In genomic region chr2:240947176-240947575, GRCh38 we compare ENCODE assay signal across 32 cellular contexts. TPM values are rescaled to one million over a fixed set of nuclear protein-coding genes. Genes with fewer than 3 reads are reported as not detected.
A peak's percentile ranks its signal among the peaks of the same experiment; 100 is the strongest.
DNase-seq lines count a peak whose midpoint lies in the region; ATAC-seq, FAIRE-seq and TF ChIP-seq lines count a peak whose summit lies in the region.
"Had no signal": no experiment of that assay in that cellular context is flagged by ENCODE, and none has a peak within 500 bp of the region (broad histone marks: within the 10 kb centered on the region; RNA-seq: fewer than 3 reads in every experiment).

No MANE protein-coding gene starts in this region.

- no peak for TF ChIP-seq CTCF in kidney (IDR thresholded peaks at IDR 0.05; ENCODE audit: borderline replicate concordance, extremely low read depth, insufficient read depth)
- TF ChIP-seq CTCF in osteocyte (IDR thresholded peaks at IDR 0.05), result no peak

- intact Hi-C loops in cardiac septum (cut with DNase I), result no loop called here
- intact Hi-C loops in left cardiac atrium (cut with DNase I), result no loop called here
- intact Hi-C loops in kidney (cut with DNase I), result no loop called here

- no peaks in the 10 kb centered on the region for H3K4me1 ChIP-seq in kidney (ENCODE audit: control insufficient read depth in 1 of 2, insufficient read depth in 1 of 2, low read depth in 1 of 2, low read length in 2 of 2)
- H3K4me1 ChIP-seq: ascending aorta, HAP-1, thyroid gland had no signal

- H3K9ac ChIP-seq in kidney (ENCODE audit: low read length in 2 of 2), result no peak overlapping the region

- ATAC-seq in left cardiac atrium (no peak), HG02884 (IDR thresholded peaks at IDR 0.05; ENCODE audit: unreplicated experiment) (no peak)
- ATAC-seq: effector memory CD8-positive, alpha-beta T cell; right cardiac atrium; stimulated activated naive CD8-positive, alpha-beta T cell treated with anti-CD3 and anti-CD28 coated beads, Interleukin-15, amount 100 ng/mL, for 72 hours had no signal

- H3K27ac ChIP-seq in kidney (ENCODE audit: low read depth in 2 of 2, low read length in 2 of 2), result no peak overlapping the region
- H3K27ac ChIP-seq: ascending aorta, cardiac muscle cell, thyroid gland had no signal

- H3K36me3 ChIP-seq in kidney (ENCODE audit: control insufficient read depth in 1 of 2, insufficient read depth in 2 of 2, low read length in 2 of 2), result no peaks in the 10 kb centered on the region
- H3K36me3 ChIP-seq: ascending aorta, cardiac muscle cell, HAP-1, thyroid gland had no signal

- no peaks in the 10 kb centered on the region for H3K9me3 Mint-ChIP-seq in osteocyte (ENCODE audit: unreplicated experiment)
- H3K9me3 Mint-ChIP-seq: activated CD4-positive, alpha-beta memory T cell treated with anti-CD3 and anti-CD28 coated beads for 36 hours; activated T-helper 2 cell treated with anti-CD3 and anti-CD28 coated beads, Interferon-gamma antibody, Interleukin-2, Interleukin-4, amounts not matched to agents 10 μg/mL and 5 μg/mL and 100 μg/mL, durations not matched to agents 14 hours and 24 hours and 36 hours; effector memory CD8-positive, alpha-beta T cell; stimulated activated naive CD8-positive, alpha-beta T cell treated with anti-CD3 and anti-CD28 coated beads, Interleukin-15, amount 100 ng/mL, for 72 hours had no signal

- H3K36me3 Mint-ChIP-seq in osteocyte (ENCODE audit: unreplicated experiment), result no peaks in the 10 kb centered on the region
- H3K36me3 Mint-ChIP-seq: activated CD4-positive, alpha-beta memory T cell treated with anti-CD3 and anti-CD28 coated beads for 36 hours; activated naive CD8-positive, alpha-beta T cell had no signal

- no peaks in the 10 kb centered on the region for H3K4me1 Mint-ChIP-seq in osteocyte (ENCODE audit: unreplicated experiment)
- H3K4me1 Mint-ChIP-seq: stimulated activated naive CD8-positive, alpha-beta T cell treated with anti-CD3 and anti-CD28 coated beads, Interleukin-15, amount 100 ng/mL, for 72 hours had no signal

- H3K4me3 Mint-ChIP-seq in osteocyte (ENCODE audit: unreplicated experiment), result no peak overlapping the region
- H3K4me3 Mint-ChIP-seq: activated CD4-positive, alpha-beta memory T cell treated with anti-CD3 and anti-CD28 coated beads for 36 hours; activated naive CD8-positive, alpha-beta T cell; effector memory CD8-positive, alpha-beta T cell; nephron progenitor cell; stimulated activated naive CD8-positive, alpha-beta T cell treated with anti-CD3 and anti-CD28 coated beads, Interleukin-15, amount 100 ng/mL, for 72 hours had no signal

- no peak overlapping the region for H3K27ac Mint-ChIP-seq in osteocyte (ENCODE audit: unreplicated experiment)
- H3K27ac Mint-ChIP-seq: activated CD4-positive, alpha-beta memory T cell treated with anti-CD3 and anti-CD28 coated beads for 36 hours; activated naive CD8-positive, alpha-beta T cell; activated T-helper 2 cell treated with anti-CD3 and anti-CD28 coated beads, Interferon-gamma antibody, Interleukin-2, Interleukin-4, amounts not matched to agents 10 μg/mL and 5 μg/mL and 100 μg/mL, durations not matched to agents 14 hours and 24 hours and 36 hours; effector memory CD8-positive, alpha-beta T cell; nephron progenitor cell had no signal

- no peak overlapping the region for H3K4me3 ChIP-seq in kidney (ENCODE audit: low read length in 2 of 2)
- H3K4me3 ChIP-seq: ascending aorta, cardiac muscle cell, HAP-1, thyroid gland had no signal

- FAIRE-seq in kidney (lab: Jason Lieb, UNC), result no peak
- FAIRE-seq: keratinocyte had no signal

- DNase-seq in cardiac septum (ENCODE audit: low spot score), result peak; percentile 55
- no peak for DNase-seq in left cardiac atrium
- DNase-seq in kidney, result peak; percentile 60
- peak; percentile 60 for DNase-seq in osteocyte (ENCODE audit: extremely low spot score, unreplicated experiment)
- no peak for DNase-seq in activated effector memory CD4-positive, alpha-beta T cell treated with anti-CD3 and anti-CD28 coated beads, Interleukin-2, amount 50 U/mL, for 16 hours
- DNase-seq in NCI-H345 (lab: John Stamatoyannopoulos, UW), result no peak
- no peak for DNase-seq in NCI-H2107 (lab: John Stamatoyannopoulos, UW)
- DNase-seq: activated CD4-positive, alpha-beta memory T cell treated with anti-CD3 and anti-CD28 coated beads for 36 hours; activated CD4-positive, alpha-beta T cell treated with anti-CD3 and anti-CD28 coated beads for 1 hour; cortex of kidney; DMS153; effector memory CD8-positive, alpha-beta T cell; glutamatergic neuron; IMR-90; NCI-H446 treated with DMSO at 0.1 percent for 48 hours; NCI-H774; nephron progenitor cell; SIG-M5; stimulated activated CD8-positive, alpha-beta memory T cell treated with anti-CD3 and anti-CD28 coated beads, Interleukin-4, amount 100 ng/mL, for 48 hours; thyroid gland had no signal

- H3K9me3 ChIP-seq in kidney (ENCODE audit: control insufficient read depth in 1 of 2, low read length in 2 of 2), result no peaks in the 10 kb centered on the region
- H3K9me3 ChIP-seq: ascending aorta, HAP-1, thyroid gland had no signal

- peaks cover 19% of the 10 kb centered on the region for H3K27me3 Mint-ChIP-seq in osteocyte (ENCODE audit: unreplicated experiment)
- H3K27me3 Mint-ChIP-seq: activated CD4-positive, alpha-beta memory T cell treated with anti-CD3 and anti-CD28 coated beads for 36 hours; activated naive CD8-positive, alpha-beta T cell had no signal

RNA-seq across cellular contexts. Expression of gene CROCC2, which starts 41.0 kb away (rescaled TPM):
- total RNA-seq in cardiac septum, result not detected
- total RNA-seq in left cardiac atrium, result not detected
- 0.13 TPM for total RNA-seq in kidney
- not detected for polyA plus RNA-seq in kidney (ENCODE audit: insufficient read depth, low read depth, low replicate concordance)
- total RNA-seq in osteocyte, result not detected in 2 replicates
- total RNA-seq: activated CD4-positive, alpha-beta memory T cell treated with anti-CD3 and anti-CD28 coated beads for 36 hours; activated T-helper 2 cell treated with anti-CD3 and anti-CD28 coated beads, Interferon-gamma antibody, Interleukin-2, Interleukin-4, amounts not matched to agents 10 μg/mL and 5 μg/mL and 100 μg/mL, durations not matched to agents 14 hours and 24 hours and 36 hours; cardiac muscle cell; IMR-90; lung microvascular endothelial cell; thyroid gland had no signal
- polyA plus RNA-seq: BJ, cardiac muscle cell, IMR-90, keratinocyte, right cardiac atrium had no signal

RNA-seq across cellular contexts. Expression of gene MAB21L4, which starts 51.2 kb away (rescaled TPM):
- total RNA-seq in cardiac septum, result not detected
- not detected for total RNA-seq in left cardiac atrium
- 6.1 TPM for total RNA-seq in kidney
- 28.5 TPM for polyA plus RNA-seq in kidney (ENCODE audit: insufficient read depth, low read depth, low replicate concordance)
- total RNA-seq in osteocyte, result not detected in 2 replicates
- total RNA-seq: activated CD4-positive, alpha-beta memory T cell treated with anti-CD3 and anti-CD28 coated beads for 36 hours; activated T-helper 2 cell treated with anti-CD3 and anti-CD28 coated beads, Interferon-gamma antibody, Interleukin-2, Interleukin-4, amounts not matched to agents 10 μg/mL and 5 μg/mL and 100 μg/mL, durations not matched to agents 14 hours and 24 hours and 36 hours; ascending aorta; cardiac muscle cell; IMR-90; LHCN-M2; lung microvascular endothelial cell; right cardiac atrium had no signal
- polyA plus RNA-seq: BJ, cardiac muscle cell, IMR-90, right cardiac atrium had no signal

RNA-seq across cellular contexts. Expression of gene SNED1, which starts 51.2 kb away (rescaled TPM):
- total RNA-seq in cardiac septum (9.7 TPM), left cardiac atrium (10 to 100 TPM; 12.2 to 31.9 TPM), kidney (42.1 TPM), osteocyte (17.6 and 19.4 TPM in 2 replicates)
- 3.0 TPM for polyA plus RNA-seq in kidney (ENCODE audit: insufficient read depth, low read depth, low replicate concordance)

Comparison
In these comparisons a context has a peak if more than half of its experiments do, and no peak if none do; other contexts are left out.
1. DNase-seq: peak in cardiac septum (single experiment), kidney (single experiment) and osteocyte (single experiment); none in left cardiac atrium (single experiment), activated effector memory CD4-positive, alpha-beta T cell treated with anti-CD3 and anti-CD28 coated beads, Interleukin-2, amount 50 U/mL, for 16 hours (single experiment), NCI-H345 (single experiment) and NCI-H2107 (single experiment).